ENCODE assay signal across 8 cellular contexts in genomic region chr12:93502802-93503623, GRCh38.
DNase-seq lines count a peak whose midpoint lies in the region; ATAC-seq, FAIRE-seq and TF ChIP-seq lines count a peak whose summit lies in the region.

No MANE protein-coding gene starts in this region.

- peak; percentile 86 for FAIRE-seq in H54 (lab: Jason Lieb, UNC)

- no peak for TF ChIP-seq POLR2A in H54 (IDR thresholded peaks at IDR 0.05; ENCODE audit: low read depth, low read length)

- ATAC-seq in GM21619 (IDR thresholded peaks at IDR 0.05; ENCODE audit: unreplicated experiment) (no peak), HG02798 (IDR thresholded peaks at IDR 0.05; ENCODE audit: poor library complexity, unreplicated experiment) (no peak)

- DNase-seq in AML-193 (lab: John Stamatoyannopoulos, UW) (peak; percentile 32 to 37), H54 (ENCODE audit: insufficient read length, low spot score) (no peak), RKO (ENCODE audit: low spot score) (peak; percentile 41), globus pallidus (ENCODE audit: low spot score) (peak; percentile 34)
- DNase-seq in activated T-helper 9 cell treated with anti-CD3 and anti-CD28 coated beads, Interleukin-2, amount 50 U/mL, for 16 hours (ENCODE audit: low read depth): peak; percentile 36
- peak; percentile 5 to 24 for DNase-seq in stimulated activated CD4-positive, alpha-beta T cell treated with anti-CD3 and anti-CD28 coated beads, Interleukin-12 subunit alpha, Interleukin-12 subunit beta, amount 100 ng/mL, for 24 hours (ENCODE audit: low read depth in 2 of 2)
